19 cellular contexts compared by ENCODE assay signal in the genomic region with DNA sequence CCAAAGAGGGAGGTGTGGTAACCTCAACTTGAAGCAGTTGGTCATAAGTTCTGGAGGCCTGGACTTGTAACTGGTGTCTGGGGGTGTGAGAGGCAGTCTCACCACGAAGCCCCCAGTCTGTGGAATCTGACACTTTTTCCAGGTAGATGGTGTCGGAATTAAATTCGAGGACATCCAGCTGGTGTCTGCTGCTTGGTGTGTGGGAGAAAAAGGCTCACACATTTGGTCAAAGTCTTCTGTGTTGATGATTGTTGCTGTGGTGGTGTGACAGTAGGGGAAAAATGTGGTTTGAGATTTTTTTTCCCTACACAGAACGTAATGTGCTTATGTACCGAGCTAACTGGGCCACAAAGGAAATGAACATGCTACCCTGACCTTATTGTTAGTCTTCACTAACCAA.
A peak's percentile ranks its signal among the peaks of the same experiment; 100 is the strongest.
DNase-seq lines count a peak whose midpoint lies in the region; ATAC-seq, FAIRE-seq and TF ChIP-seq lines count a peak whose summit lies in the region.
"Had no signal": no experiment of that assay in that cellular context is flagged by ENCODE, and none has a peak within 500 bp of the region (broad histone marks: within the 10 kb centered on the region; RNA-seq: fewer than 3 reads in every experiment).

No MANE protein-coding gene starts in this region.

- no peak overlapping the region for H2BK12ac ChIP-seq in neuronal stem cell (ENCODE audit: low read length)

- H3K4me3 Mint-ChIP-seq in activated naive CD8-positive, alpha-beta T cell treated with anti-CD3 and anti-CD28 coated beads, Interleukin-2, amount 50 U/mL, for 24 hours, result no peak overlapping the region
- H3K4me3 Mint-ChIP-seq in activated naive CD8-positive, alpha-beta T cell treated with anti-CD3 and anti-CD28 coated beads for 36 hours, result no peak overlapping the region
- H3K4me3 Mint-ChIP-seq in naive B cell, result peak overlapping the region in 1 of 8 donors; percentile 8

- no peak overlapping the region for H4K91ac ChIP-seq in neuronal stem cell (ENCODE audit: low read depth, low read length, poor library complexity)

- no peaks in the 10 kb centered on the region for H3K79me2 ChIP-seq in endothelial cell of umbilical vein (ENCODE audit: control insufficient read depth, insufficient read depth, low read length)

- POLR2A ChIA-PET in endothelial cell of umbilical vein (lab: Charles Lee), result interaction anchor here (1.3 to 2.0 kb wide), 2 partner anchors 51 to 104 kb away, joined by 3 to 12 read pairs; no protein-coding TSS in a partner anchor

- peaks cover 2% of the 10 kb centered on the region for H3K4me1 Mint-ChIP-seq in activated naive CD8-positive, alpha-beta T cell treated with anti-CD3 and anti-CD28 coated beads, Interleukin-2, amount 50 U/mL, for 24 hours
- no peaks in the 10 kb centered on the region for H3K4me1 Mint-ChIP-seq in activated naive CD8-positive, alpha-beta T cell treated with anti-CD3 and anti-CD28 coated beads for 36 hours
- H3K4me1 Mint-ChIP-seq in naive B cell, result peaks cover 10 to 24% (median 22%) of the 10 kb centered on the region in 3 donors

- H4K8ac ChIP-seq in neuronal stem cell (ENCODE audit: low read depth, low read length), result no peak overlapping the region

- CTCF ChIA-PET in endothelial cell of umbilical vein (lab: Charles Lee), result interaction anchor here (1.2 to 2.8 kb wide), 7 partner anchors 9 to 255 kb away, joined by 3 to 15 read pairs (median 7); no protein-coding TSS in a partner anchor

- H2BK5ac ChIP-seq in neuronal stem cell (ENCODE audit: low read length), result no peak overlapping the region

- no peaks in the 10 kb centered on the region for H4K20me1 ChIP-seq in endothelial cell of umbilical vein (replicated peaks; ENCODE audit: control insufficient read depth, extremely low read depth, insufficient read depth, low read length)
- H4K20me1 ChIP-seq: BLaER1 had no signal

- H2BK120ac ChIP-seq in neuronal stem cell (ENCODE audit: low read depth, low read length), result no peak overlapping the region

- H3K27me3 ChIP-seq in endothelial cell of umbilical vein (ENCODE audit: control insufficient read depth in 2 of 2, insufficient read depth in 2 of 2, low read length in 2 of 2), result no peaks in the 10 kb centered on the region
- no peaks in the 10 kb centered on the region for H3K27me3 ChIP-seq in upper lobe of right lung
- no peaks in the 10 kb centered on the region for H3K27me3 ChIP-seq in neuronal stem cell (ENCODE audit: control insufficient read depth in 3 of 3, insufficient read depth in 3 of 3, low read depth in 1 of 3, low read length in 3 of 3)
- H3K27me3 ChIP-seq: BLaER1 had no signal

- ATAC-seq in activated naive CD8-positive, alpha-beta T cell treated with anti-CD3 and anti-CD28 coated beads, Interleukin-2, amount 50 U/mL, for 24 hours, result no peak
- no peak for ATAC-seq in naive B cell (ENCODE audit: low read depth in 2 of 2)
- ATAC-seq in upper lobe of right lung, result peak; percentile 49
- ATAC-seq: HCT116 had no signal

- no peak overlapping the region for H3K4ac ChIP-seq in neuronal stem cell (ENCODE audit: low read length)

- TF ChIP-seq CTCF in endothelial cell of umbilical vein (IDR thresholded peaks at IDR 0.05; ENCODE audit: extremely low read depth in 1 of 2, insufficient read depth in 1 of 2, low read depth in 1 of 2, low read length in 2 of 2) (no peak), upper lobe of right lung (IDR thresholded peaks at IDR 0.05) (no peak)

- H3K27me3 Mint-ChIP-seq in activated naive CD8-positive, alpha-beta T cell treated with anti-CD3 and anti-CD28 coated beads, Interleukin-2, amount 50 U/mL, for 24 hours, result no peaks in the 10 kb centered on the region
- H3K27me3 Mint-ChIP-seq in activated naive CD8-positive, alpha-beta T cell treated with anti-CD3 and anti-CD28 coated beads for 36 hours, result no peaks in the 10 kb centered on the region
- H3K27me3 Mint-ChIP-seq in naive B cell, result peaks cover 0 to 17% (median 17%) of the 10 kb centered on the region in 3 donors

- TF ChIP-seq POLR2A in endothelial cell of umbilical vein (IDR thresholded peaks at IDR 0.05; ENCODE audit: low read depth, low read length), result no peak

- H3K27ac ChIP-seq in endothelial cell of umbilical vein (ENCODE audit: insufficient read depth, low read depth, low read length) (peak overlapping the region; percentile 95), upper lobe of right lung (no peak overlapping the region), neuronal stem cell (replicated peaks; ENCODE audit: low read length) (no peak overlapping the region)
- H3K27ac ChIP-seq: 22Rv1, BLaER1, GM23248 had no signal

- H2AFZ ChIP-seq in endothelial cell of umbilical vein (ENCODE audit: low read depth, low read length), result peak overlapping the region; percentile 28
- no peak overlapping the region for H2AFZ ChIP-seq in neuronal stem cell (ENCODE audit: low read length)
- H2AFZ ChIP-seq: GM23248 had no signal

- H3K4me3 ChIP-seq in endothelial cell of umbilical vein (replicated peaks in 1 of 3; ENCODE audit: insufficient read depth in 1 of 3, low read depth in 1 of 3, low read length in 3 of 3) (no peak overlapping the region), upper lobe of right lung (no peak overlapping the region), neuronal stem cell (ENCODE audit: low read length in 2 of 2) (no peak overlapping the region)
- H3K4me3 ChIP-seq: BLaER1, GM23248 had no signal

- dilution Hi-C loops in endothelial cell of umbilical vein (cut with MboI; ENCODE audit: extremely low pct_ligation_motif_present, low sequenced_read_pairs), result loop anchor here (25.0 kb wide), 1 partner anchor 105 kb away; no protein-coding TSS in a partner anchor

- intact Hi-C loops in endothelial cell of umbilical vein (cut with micrococcal nuclease) (no loop called here), upper lobe of right lung (cut with DNase I) (no loop called here), cardiac septum (cut with DNase I) (no loop called here)

- H3K79me1 ChIP-seq in neuronal stem cell (ENCODE audit: low read depth, low read length), result no peaks in the 10 kb centered on the region

- no peak for FAIRE-seq in endothelial cell of umbilical vein (lab: Jason Lieb, UNC)
- FAIRE-seq: GM12892 had no signal

- H3K9me3 Mint-ChIP-seq in activated naive CD8-positive, alpha-beta T cell treated with anti-CD3 and anti-CD28 coated beads, Interleukin-2, amount 50 U/mL, for 24 hours, result no peaks in the 10 kb centered on the region
- peaks cover 1% of the 10 kb centered on the region for H3K9me3 Mint-ChIP-seq in activated naive CD8-positive, alpha-beta T cell treated with anti-CD3 and anti-CD28 coated beads for 36 hours
- peaks cover 0 to 4% (median 0%) of the 10 kb centered on the region in 7 donors for H3K9me3 Mint-ChIP-seq in naive B cell

- no peak overlapping the region for H2BK15ac ChIP-seq in neuronal stem cell (ENCODE audit: low read length)

- H3K18ac ChIP-seq in neuronal stem cell (ENCODE audit: low read length), result no peak overlapping the region

- BruUV-seq in endothelial cell of umbilical vein (replicated peaks; lab: Mats Ljungman, UMichigan), result TSS peak; percentile 5

- no peaks in the 10 kb centered on the region for H3K9me1 ChIP-seq in endothelial cell of umbilical vein (replicated peaks; ENCODE audit: control insufficient read depth, extremely low read depth, insufficient read depth, low read length)

- peak; percentile 2 for DNase-seq in activated naive CD8-positive, alpha-beta T cell treated with anti-CD3 and anti-CD28 coated beads, Interleukin-2, amount 50 U/mL, for 24 hours
- DNase-seq in activated naive CD8-positive, alpha-beta T cell treated with anti-CD3 and anti-CD28 coated beads for 36 hours, result no peak
- DNase-seq in endothelial cell of umbilical vein (ENCODE audit: low read depth, low spot score) (no peak), naive B cell (no peak), upper lobe of right lung (no peak), DMS79 (lab: John Stamatoyannopoulos, UW) (no peak), cardiac septum (ENCODE audit: low spot score) (no peak), neuronal stem cell (ENCODE audit: low spot score) (no peak)
- DNase-seq: DMS 273 treated with DMSO at 0.1 percent for 48 hours, GM23248, KBM-7, NCI-H1436, NCI-H2029 treated with DMSO at 0.1 percent for 48 hours, NCI-H748 treated with DMSO at 0.1 percent for 48 hours, RPMI8226 had no signal

- WGBS in neuronal stem cell (ENCODE audit: extremely low coverage in 2 of 2, insufficient read length in 2 of 2, insufficient replicate concordance in 1 of 2), 2 donors, result no CpG with 5 or more reads among the region's 5 CpGs

- H3K36me3 Mint-ChIP-seq in activated naive CD8-positive, alpha-beta T cell treated with anti-CD3 and anti-CD28 coated beads, Interleukin-2, amount 50 U/mL, for 24 hours (ENCODE audit: low read depth), result no peaks in the 10 kb centered on the region
- H3K36me3 Mint-ChIP-seq in activated naive CD8-positive, alpha-beta T cell treated with anti-CD3 and anti-CD28 coated beads for 36 hours, result no peaks in the 10 kb centered on the region
- peaks cover 0 to 9% of the 10 kb centered on the region in 2 donors for H3K36me3 Mint-ChIP-seq in naive B cell

- no peak overlapping the region for H3K14ac ChIP-seq in neuronal stem cell (ENCODE audit: low read length)

- no peak overlapping the region for H3K23ac ChIP-seq in neuronal stem cell (ENCODE audit: low read depth, low read length, poor library complexity)

- H3K4me2 ChIP-seq in endothelial cell of umbilical vein (ENCODE audit: insufficient read depth, low read length), result no peak overlapping the region
- no peak overlapping the region for H3K4me2 ChIP-seq in neuronal stem cell (ENCODE audit: insufficient read depth, low read length, poor library complexity, severe bottlenecking)
- H3K4me2 ChIP-seq: BLaER1 had no signal

- H3K27ac Mint-ChIP-seq in activated naive CD8-positive, alpha-beta T cell treated with anti-CD3 and anti-CD28 coated beads, Interleukin-2, amount 50 U/mL, for 24 hours, result no peak overlapping the region
- H3K27ac Mint-ChIP-seq in activated naive CD8-positive, alpha-beta T cell treated with anti-CD3 and anti-CD28 coated beads for 36 hours, result no peak overlapping the region
- H3K27ac Mint-ChIP-seq in naive B cell, result peak overlapping the region in 4 of 6 donors; percentile 10 to 47 (median 22)

- H3K9ac ChIP-seq in endothelial cell of umbilical vein (replicated peaks; ENCODE audit: extremely low read depth, insufficient read depth, low read length) (peak overlapping the region; percentile 69), neuronal stem cell (ENCODE audit: low read depth, low read length, poor library complexity) (no peak overlapping the region)
- H3K9ac ChIP-seq: BLaER1, GM23248 had no signal

- no peak overlapping the region for H2AK5ac ChIP-seq in neuronal stem cell (ENCODE audit: low read depth, low read length)

- H3K36me3 ChIP-seq in endothelial cell of umbilical vein (ENCODE audit: control insufficient read depth in 2 of 2, extremely low read depth in 1 of 2, insufficient read depth in 2 of 2, low read length in 2 of 2) (no peaks in the 10 kb centered on the region), upper lobe of right lung (no peaks in the 10 kb centered on the region), neuronal stem cell (replicated peaks in 1 of 2; ENCODE audit: control insufficient read depth in 2 of 2, insufficient read depth in 2 of 2, low read length in 2 of 2) (no peaks in the 10 kb centered on the region)
- H3K36me3 ChIP-seq: BLaER1 had no signal

- H3K4me1 ChIP-seq in endothelial cell of umbilical vein (ENCODE audit: control insufficient read depth, extremely low read depth, insufficient read depth, low read length) (peaks cover 47% of the 10 kb centered on the region), upper lobe of right lung (no peaks in the 10 kb centered on the region), neuronal stem cell (ENCODE audit: control insufficient read depth in 2 of 2, insufficient read depth in 1 of 2, low read depth in 1 of 2, low read length in 2 of 2) (no peaks in the 10 kb centered on the region)
- H3K4me1 ChIP-seq: BLaER1 had no signal

- H3K9me3 ChIP-seq in endothelial cell of umbilical vein (replicated peaks; ENCODE audit: control insufficient read depth, insufficient read depth, low read length) (no peaks in the 10 kb centered on the region), upper lobe of right lung (no peaks in the 10 kb centered on the region), neuronal stem cell (replicated peaks in 1 of 2; ENCODE audit: control insufficient read depth in 2 of 2, insufficient read depth in 1 of 2, low read depth in 1 of 2, low read length in 2 of 2) (no peaks in the 10 kb centered on the region)
- H3K9me3 ChIP-seq: BLaER1 had no signal

Comparison
In these comparisons a context has a peak if more than half of its experiments do, and no peak if none do; other contexts are left out.
1. H3K27ac Mint-ChIP-seq: peak in naive B cell (4 of 6); none in activated naive CD8-positive, alpha-beta T cell treated with anti-CD3 and anti-CD28 coated beads, Interleukin-2, amount 50 U/mL, for 24 hours (single experiment) and activated naive CD8-positive, alpha-beta T cell treated with anti-CD3 and anti-CD28 coated beads for 36 hours (single experiment).